ENCODE assay signal across 8 cellular contexts in genomic region chrX:18426004-18426320, GRCh38. TPM values are rescaled to one million over a fixed set of nuclear protein-coding genes. Genes with fewer than 3 reads are reported as not detected.
DNase-seq lines count a peak whose midpoint lies in the region; ATAC-seq and TF ChIP-seq lines count a peak whose summit lies in the region.

No MANE protein-coding gene starts in this region.

- peak overlapping the region; percentile 29 to 87 for H3K27ac ChIP-seq in coronary artery

- H3K27me3 Mint-ChIP-seq in naive B cell = no peaks in the 10 kb centered on the region

- no peaks in the 10 kb centered on the region for H3K27me3 ChIP-seq in GM06990 (replicated peaks; ENCODE audit: control insufficient read depth, insufficient read depth, low read length)

- ATAC-seq in naive B cell (ENCODE audit: low read depth in 2 of 2) = no peak
- no peak for ATAC-seq in HG03175 (IDR thresholded peaks at IDR 0.05; ENCODE audit: unreplicated experiment)

- TF ChIP-seq CTCF in GM06990 (IDR thresholded peaks at IDR 0.05; ENCODE audit: insufficient read depth, low read length, poor library complexity, severe bottlenecking) = no peak
- TF ChIP-seq CTCF in coronary artery (IDR thresholded peaks at IDR 0.05) = no peak

- H3K4me3 Mint-ChIP-seq in naive B cell = peak overlapping the region; percentile 70 to 96 (median 91)

- H3K4me1 Mint-ChIP-seq in naive B cell = peaks cover 12 to 20% (median 16%) of the 10 kb centered on the region in 3 donors

- DNase-seq in GM06990 (ENCODE audit: extremely low read depth, insufficient read length) (no peak), KBM-7 (peak; percentile 20), coronary artery (ENCODE audit: low spot score) (no peak), naive B cell (no peak), GOT3 (lab: John Stamatoyannopoulos, UW) (no peak), Kasumi-1 (lab: John Stamatoyannopoulos, UW) (no peak), NCI-H524 treated with DMSO at 0.1 percent for 48 hours (lab: John Stamatoyannopoulos, UW) (no peak)

- no peaks in the 10 kb centered on the region for H3K36me3 ChIP-seq in GM06990 (ENCODE audit: control insufficient read depth, insufficient read depth, low read length)

- peak overlapping the region in 4 of 6 donors; percentile 34 to 75 (median 56) for H3K27ac Mint-ChIP-seq in naive B cell

- H3K9me3 Mint-ChIP-seq in naive B cell = peaks cover 0 to 2% (median 0%) of the 10 kb centered on the region in 7 donors

- in situ Hi-C loops in KBM-7 (cut with MboI; ENCODE audit: low pct_unique_long_range_greater_than_20kb, low sequenced_read_pairs) = no loop called here

- no peaks in the 10 kb centered on the region for H3K36me3 Mint-ChIP-seq in naive B cell

- H3K4me3 ChIP-seq in GM06990 (replicated peaks; ENCODE audit: low read depth, low read length) (peak overlapping the region; percentile 73), coronary artery (peak overlapping the region; percentile 86)

RNA-seq across cellular contexts. Expression of gene CDKL5, which starts 0.6 kb away (rescaled TPM):
- polyA plus RNA-seq in naive B cell (ENCODE audit: low read depth in 6 of 6) = 1 to 10 TPM; 1.8 to 3.1 (median 2.6) TPM
